In the genomic region with DNA sequence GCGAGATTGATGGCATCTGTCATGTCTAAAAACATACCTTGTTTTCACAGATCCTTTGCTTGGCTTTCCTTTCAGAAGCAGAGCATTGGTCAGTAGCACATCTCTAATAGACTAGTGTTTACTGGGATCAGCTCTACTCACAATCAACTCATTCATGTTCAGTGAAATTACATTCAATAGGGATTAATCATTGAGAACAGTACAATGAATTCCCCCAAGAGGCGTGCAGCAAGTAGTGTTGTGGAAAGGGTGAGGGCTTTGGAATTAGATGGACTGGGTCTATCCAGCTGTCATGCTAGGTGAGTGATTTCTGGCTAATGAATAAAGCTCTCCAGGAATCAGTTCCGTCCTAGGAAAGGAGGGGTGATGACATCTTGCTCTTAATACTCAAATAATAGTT, we compare ENCODE assay signal across 17 cellular contexts.
A peak's percentile ranks its signal among the peaks of the same experiment; 100 is the strongest.
DNase-seq lines count a peak whose midpoint lies in the region; ATAC-seq and TF ChIP-seq lines count a peak whose summit lies in the region.
"Had no signal": no experiment of that assay in that cellular context is flagged by ENCODE, and none has a peak within 500 bp of the region (broad histone marks: within the 10 kb centered on the region; RNA-seq: fewer than 3 reads in every experiment).

No MANE protein-coding gene starts in this region.

- no peaks in the 10 kb centered on the region for H4K20me1 ChIP-seq in mammary epithelial cell (ENCODE audit: insufficient read depth, low read length)

- dilution Hi-C loops in mammary epithelial cell (cut with HindIII; ENCODE audit: low sequenced_read_pairs) = no loop called here

- H3K27me3 ChIP-seq in mammary epithelial cell (ENCODE audit: insufficient read depth, low read length) = no peaks in the 10 kb centered on the region

- peak overlapping the region; percentile 25 for H2AFZ ChIP-seq in mammary epithelial cell (ENCODE audit: low read depth, low read length)

- no peak overlapping the region for H3K9ac ChIP-seq in mammary epithelial cell (ENCODE audit: insufficient read depth, low read length)
- H3K9ac ChIP-seq: BLaER1 treated with 17β-estradiol and CSF1 and Interleukin-3, amounts not matched to agents 10 nM and 100 nM had no signal

- no peak overlapping the region for H3K4me2 ChIP-seq in mammary epithelial cell (ENCODE audit: insufficient read depth, low read depth, low read length)
- H3K4me2 ChIP-seq: BLaER1 treated with 17β-estradiol and CSF1 and Interleukin-3, amounts not matched to agents 10 nM and 100 nM had no signal

- peak; percentile 79 for DNase-seq in mammary epithelial cell
- DNase-seq in MCF 10A (ENCODE audit: unreplicated experiment) = no peak
- no peak for DNase-seq in activated CD8-positive, alpha-beta T cell treated with anti-CD3 and anti-CD28 coated beads, Interleukin-2, amount 10 ng/mL, durations not matched to agents 7 days and 5 days
- DNase-seq in foreskin melanocyte = peak; percentile 25
- no peak for DNase-seq in LoVo (ENCODE audit: low spot score)
- DNase-seq in Calu3 = no peak
- DNase-seq: activated T-cell treated with anti-CD3 and anti-CD28 coated beads for 4 hours; amygdala; IMR-90; NCI-H2081; NCI-H226; RPMI8226; stimulated activated CD4-positive, alpha-beta T cell treated with anti-CD3 and anti-CD28 coated beads, Interleukin-1b, Interleukin-23, amount 100 ng/mL, for 48 hours; T-helper 17 cell had no signal

- no peaks in the 10 kb centered on the region for H3K36me3 ChIP-seq in mammary epithelial cell (ENCODE audit: insufficient read depth, low read length)
- H3K36me3 ChIP-seq: BLaER1 treated with 17β-estradiol and CSF1 and Interleukin-3, amounts not matched to agents 10 nM and 100 nM; cardiac muscle cell had no signal

- H3K27me3 Mint-ChIP-seq in MCF 10A (ENCODE audit: insufficient read depth, unreplicated experiment) (no peaks in the 10 kb centered on the region), Calu3 (ENCODE audit: unreplicated experiment) (peaks cover 29% of the 10 kb centered on the region)
- H3K27me3 Mint-ChIP-seq in activated CD8-positive, alpha-beta T cell treated with anti-CD3 and anti-CD28 coated beads, Interleukin-2, amount 10 ng/mL, durations not matched to agents 7 days and 5 days (ENCODE audit: low read depth) = no peaks in the 10 kb centered on the region

- no peak overlapping the region for H3K4me3 ChIP-seq in mammary epithelial cell (replicated peaks in 1 of 3; ENCODE audit: insufficient read depth in 1 of 3, low read depth in 2 of 3, low read length in 3 of 3)
- H3K4me3 ChIP-seq: BLaER1 treated with 17β-estradiol and CSF1 and Interleukin-3, amounts not matched to agents 10 nM and 100 nM; cardiac muscle cell had no signal

- H3K9me3 Mint-ChIP-seq in MCF 10A (ENCODE audit: unreplicated experiment) (no peaks in the 10 kb centered on the region), Calu3 (ENCODE audit: low read depth, unreplicated experiment) (no peaks in the 10 kb centered on the region)
- no peaks in the 10 kb centered on the region for H3K9me3 Mint-ChIP-seq in activated CD8-positive, alpha-beta T cell treated with anti-CD3 and anti-CD28 coated beads, Interleukin-2, amount 10 ng/mL, durations not matched to agents 7 days and 5 days (ENCODE audit: insufficient read depth)

- 54% methylated on average over 3 of the region's 3 CpGs for WGBS in mammary epithelial cell (ENCODE audit: low coverage, missing lambda C conversion rate)

- intact Hi-C loops in mammary epithelial cell (cut with micrococcal nuclease) = no loop called here
- intact Hi-C loops in MCF 10A (cut with micrococcal nuclease) = no loop called here
- intact Hi-C loops in Calu3 (cut with micrococcal nuclease; ENCODE audit: unreplicated experiment) = no loop called here

- CTCF ChIA-PET in mammary epithelial cell (lab: Charles Lee; ENCODE audit: low non-redundant PET) = no interaction called here
- CTCF ChIA-PET in MCF 10A (lab: Yijun Ruan, JAX) = interaction anchor here (0.5 to 6.3 kb wide), 6 partner anchors 8 to 108 kb away, joined by 3 to 39 read pairs (median 3); no protein-coding TSS in a partner anchor
- CTCF ChIA-PET in activated CD8-positive, alpha-beta T cell treated with anti-CD3 and anti-CD28 coated beads, Interleukin-2, amount 10 ng/mL, durations not matched to agents 7 days and 5 days (lab: Charles Lee) = interaction anchor here (1.0 to 9.4 kb wide), 2 partner anchors 90 to 110 kb away, joined by 3 to 180 read pairs; no protein-coding TSS in a partner anchor
- CTCF ChIA-PET in Calu3 (lab: Charles Lee) = no interaction called here

- H3K79me2 ChIP-seq in mammary epithelial cell (ENCODE audit: insufficient read depth, low read length) = peaks cover 21% of the 10 kb centered on the region

- H3K36me3 Mint-ChIP-seq in MCF 10A (ENCODE audit: insufficient read depth, unreplicated experiment) (no peaks in the 10 kb centered on the region), Calu3 (ENCODE audit: insufficient read depth, unreplicated experiment) (peaks cover 11% of the 10 kb centered on the region)
- H3K36me3 Mint-ChIP-seq in activated CD8-positive, alpha-beta T cell treated with anti-CD3 and anti-CD28 coated beads, Interleukin-2, amount 10 ng/mL, durations not matched to agents 7 days and 5 days (ENCODE audit: low read depth) = peaks cover 27% of the 10 kb centered on the region

- BruUV-seq in mammary epithelial cell (replicated peaks; lab: Mats Ljungman, UMichigan) = no TSS peak
- no TSS peak for BruUV-seq in MCF 10A (replicated peaks; lab: Mats Ljungman, UMichigan)
- BruUV-seq in Calu3 (replicated peaks; lab: Mats Ljungman, UMichigan) = no TSS peak

- no peaks in the 10 kb centered on the region for H3K9me3 ChIP-seq in mammary epithelial cell (replicated peaks; ENCODE audit: insufficient read depth, low read length)
- H3K9me3 ChIP-seq: BLaER1 treated with 17β-estradiol and CSF1 and Interleukin-3, amounts not matched to agents 10 nM and 100 nM had no signal

- peak overlapping the region; percentile 65 for H3K27ac ChIP-seq in mammary epithelial cell (ENCODE audit: insufficient read depth, low read depth, low read length)
- H3K27ac ChIP-seq: BLaER1 treated with 17β-estradiol and CSF1 and Interleukin-3, amounts not matched to agents 10 nM and 100 nM; cardiac muscle cell had no signal

- in situ Hi-C loops in mammary epithelial cell (cut with MboI; ENCODE audit: low sequenced_read_pairs in 2 of 2) = no loop called here

- POLR2A ChIA-PET in MCF 10A (lab: Yijun Ruan, JAX) = interaction anchor here (0.6 kb wide), 1 partner anchor 23 kb away, joined by 3 read pairs; no protein-coding TSS in a partner anchor
- POLR2A ChIA-PET in activated CD8-positive, alpha-beta T cell treated with anti-CD3 and anti-CD28 coated beads, Interleukin-2, amount 10 ng/mL, durations not matched to agents 7 days and 5 days (lab: Charles Lee) = no interaction called here

- peaks cover 1% of the 10 kb centered on the region for H3K4me1 Mint-ChIP-seq in MCF 10A (ENCODE audit: insufficient read depth, unreplicated experiment)
- H3K4me1 Mint-ChIP-seq in activated CD8-positive, alpha-beta T cell treated with anti-CD3 and anti-CD28 coated beads, Interleukin-2, amount 10 ng/mL, durations not matched to agents 7 days and 5 days (ENCODE audit: low read depth) = peaks cover 43% of the 10 kb centered on the region
- no peaks in the 10 kb centered on the region for H3K4me1 Mint-ChIP-seq in Calu3 (ENCODE audit: low read depth, unreplicated experiment)

- TF ChIP-seq CTCF in mammary epithelial cell (conservative IDR thresholded peaks at IDR 0.05 in 1 of 2, IDR thresholded peaks at IDR 0.05 in 1 of 2; ENCODE audit: extremely low read depth in 1 of 2, insufficient read depth in 1 of 2, low read depth in 1 of 2, low read length in 2 of 2) (no peak), MCF 10A (IDR thresholded peaks at IDR 0.05; ENCODE audit: unreplicated experiment) (no peak), Calu3 (IDR thresholded peaks at IDR 0.05; ENCODE audit: unreplicated experiment) (no peak)

- H3K27ac Mint-ChIP-seq in MCF 10A (ENCODE audit: low read depth, unreplicated experiment) = no peak overlapping the region
- H3K27ac Mint-ChIP-seq in activated CD8-positive, alpha-beta T cell treated with anti-CD3 and anti-CD28 coated beads, Interleukin-2, amount 10 ng/mL, durations not matched to agents 7 days and 5 days = peak overlapping the region; percentile 65
- no peak overlapping the region for H3K27ac Mint-ChIP-seq in Calu3 (ENCODE audit: unreplicated experiment)
- H3K27ac Mint-ChIP-seq: T-helper 17 cell had no signal

- peaks cover 56% of the 10 kb centered on the region for H3K4me1 ChIP-seq in mammary epithelial cell (ENCODE audit: insufficient read depth, low read length)

- H3K4me3 Mint-ChIP-seq in MCF 10A (ENCODE audit: unreplicated experiment) (no peak overlapping the region), Calu3 (ENCODE audit: low read depth, unreplicated experiment) (no peak overlapping the region)
- H3K4me3 Mint-ChIP-seq in activated CD8-positive, alpha-beta T cell treated with anti-CD3 and anti-CD28 coated beads, Interleukin-2, amount 10 ng/mL, durations not matched to agents 7 days and 5 days = peak overlapping the region; percentile 72
- H3K4me3 Mint-ChIP-seq: T-helper 17 cell had no signal

- no peak for ATAC-seq in activated CD8-positive, alpha-beta T cell treated with anti-CD3 and anti-CD28 coated beads, Interleukin-2, amount 10 ng/mL, durations not matched to agents 7 days and 5 days
- ATAC-seq in GM21515 (IDR thresholded peaks at IDR 0.05; ENCODE audit: unreplicated experiment) = no peak
- ATAC-seq: T-helper 17 cell had no signal

Comparison
In these comparisons a context has a peak if more than half of its experiments do, and no peak if none do; other contexts are left out.
1. DNase-seq: peak in mammary epithelial cell (single experiment) and foreskin melanocyte (single experiment); none in MCF 10A (single experiment), activated CD8-positive, alpha-beta T cell treated with anti-CD3 and anti-CD28 coated beads, Interleukin-2, amount 10 ng/mL, durations not matched to agents 7 days and 5 days (single experiment), LoVo (single experiment) and Calu3 (single experiment).
2. CTCF ChIA-PET loops: an anchor here in MCF 10A (0.5 to 6.3 kb wide) and activated CD8-positive, alpha-beta T cell treated with anti-CD3 and anti-CD28 coated beads, Interleukin-2, amount 10 ng/mL, durations not matched to agents 7 days and 5 days (1.0 to 9.4 kb wide); none called in mammary epithelial cell and Calu3.